8 cellular contexts compared by ENCODE assay signal in genomic region chr2:64644240-64645013, GRCh38. TPM values are rescaled to one million over a fixed set of nuclear protein-coding genes. Genes with fewer than 3 reads are reported as not detected.
DNase-seq lines count a peak whose midpoint lies in the region; ATAC-seq and TF ChIP-seq lines count a peak whose summit lies in the region.

No MANE protein-coding gene starts in this region.

- no peak for TF ChIP-seq CTCF in esophagus muscularis mucosa (IDR thresholded peaks at IDR 0.05)
- TF ChIP-seq CTCF in transverse colon (IDR thresholded peaks at IDR 0.05): no peak

- peak overlapping the region; percentile 87 to 92 (median 89) for H3K27ac ChIP-seq in esophagus muscularis mucosa (replicated peaks in 1 of 4)
- H3K27ac ChIP-seq in muscle layer of duodenum (ENCODE audit: low read length): peak overlapping the region; percentile 97
- H3K27ac ChIP-seq in transverse colon: peak overlapping the region; percentile 87 to 92 (median 90)

- peak; percentile 32 for ATAC-seq in GM18517 (IDR thresholded peaks at IDR 0.05; ENCODE audit: unreplicated experiment)
- peak; percentile 37 for ATAC-seq in HG02973 (IDR thresholded peaks at IDR 0.05; ENCODE audit: unreplicated experiment)

- H3K36me3 ChIP-seq in esophagus muscularis mucosa (no peaks in the 10 kb centered on the region), muscle layer of duodenum (ENCODE audit: control insufficient read depth in 1 of 2, insufficient read depth in 2 of 2, low read length in 2 of 2) (peaks cover 0 to 4% of the 10 kb centered on the region in 2 donors), transverse colon (no peaks in the 10 kb centered on the region)

- intact Hi-C loops in esophagus muscularis mucosa (cut with DNase I) (loop anchor here (10.0 kb wide), 1 partner anchor 120 kb away; the partner anchor contains the start of gene AFTPH), transverse colon (cut with DNase I; ENCODE audit: low total_unique reads) (loop anchor here (2.0 to 5.0 kb wide), 2 partner anchors 123 to 214 kb away; no protein-coding TSS in a partner anchor)

- H3K4me1 ChIP-seq in esophagus muscularis mucosa (peaks cover 63 to 88% (median 83%) of the 10 kb centered on the region in 4 donors), muscle layer of duodenum (ENCODE audit: control insufficient read depth in 1 of 2, insufficient read depth in 2 of 2, low read length in 2 of 2) (peaks cover 28 to 47% of the 10 kb centered on the region in 2 donors), transverse colon (peaks cover 16 to 77% (median 38%) of the 10 kb centered on the region in 4 donors)

- DNase-seq in AG08395 (ENCODE audit: low spot score) (peak; percentile 72), NCI-H2227 (lab: John Stamatoyannopoulos, UW; ENCODE audit: unreplicated experiment) (peak; percentile 84), activated T-cell treated with anti-CD3 and anti-CD28 coated beads for 1 hour (ENCODE audit: low read depth) (peak; percentile 23), esophagus muscularis mucosa (ENCODE audit: extremely low spot score) (no peak), transverse colon (peak; percentile 72)

- TF ChIP-seq EP300 in esophagus muscularis mucosa (IDR thresholded peaks at IDR 0.05) (peak; percentile 13), transverse colon (IDR thresholded peaks at IDR 0.05; ENCODE audit: low read depth) (no peak)

- H3K9me3 ChIP-seq in esophagus muscularis mucosa: no peaks in the 10 kb centered on the region
- H3K9me3 ChIP-seq in muscle layer of duodenum (ENCODE audit: control insufficient read depth in 1 of 2, low read length in 2 of 2): no peaks in the 10 kb centered on the region
- no peaks in the 10 kb centered on the region for H3K9me3 ChIP-seq in transverse colon

- WGBS in esophagus muscularis mucosa: 1% methylated on average over 17 of the region's 18 CpGs
- WGBS in transverse colon (ENCODE audit: low coverage in 1 of 2), 2 donors: 12% methylated on average over 18 of the region's 18 CpGs; no CpG with 5 or more reads in 1 of the 2 donors

- in situ Hi-C loops in transverse colon (cut with MboI; ENCODE audit: low pct_ligation_motif_present in 1 of 4, low pct_unique_long_range_greater_than_20kb in 1 of 4, low sequenced_read_pairs in 3 of 4): loop anchor here in 1 of 4 donors (10.0 to 25.0 kb wide), 2 partner anchors 220 to 393 kb away; no protein-coding TSS in a partner anchor

- H3K4me3 ChIP-seq in esophagus muscularis mucosa (peak overlapping the region; percentile 51 to 58 (median 53)), muscle layer of duodenum (ENCODE audit: low read depth in 1 of 2, low read length in 2 of 2) (peak overlapping the region; percentile 61 to 72), transverse colon (peak overlapping the region; percentile 17 to 50 (median 30))

- TF ChIP-seq POLR2A in esophagus muscularis mucosa (IDR thresholded peaks at IDR 0.05; ENCODE audit: low read depth) (peak; percentile 74), transverse colon (IDR thresholded peaks at IDR 0.05) (peak; percentile 71)

- H3K27me3 ChIP-seq in esophagus muscularis mucosa: no peaks in the 10 kb centered on the region
- no peaks in the 10 kb centered on the region for H3K27me3 ChIP-seq in muscle layer of duodenum (ENCODE audit: low read depth, low read length)
- H3K27me3 ChIP-seq in transverse colon: no peaks in the 10 kb centered on the region

RNA-seq across cellular contexts. Expression of gene SERTAD2, which starts 9.3 kb away (rescaled TPM):
- 10 to 100 TPM; 12.1 to 18.1 (median 14.3) TPM for total RNA-seq in esophagus muscularis mucosa
- 10 to 100 TPM in 3 of 4 donors, 1 to 10 TPM in 1; 5.4 to 22.1 (median 13.2) TPM for total RNA-seq in transverse colon
